In genomic region chr5:67377651-67378050, GRCh38 we compare ENCODE assay signal across 20 cellular contexts.
DNase-seq lines count a peak whose midpoint lies in the region; ATAC-seq and TF ChIP-seq lines count a peak whose summit lies in the region.
"Had no signal": no experiment of that assay in that cellular context is flagged by ENCODE, and none has a peak within 500 bp of the region (broad histone marks: within the 10 kb centered on the region; RNA-seq: fewer than 3 reads in every experiment).

No MANE protein-coding gene starts in this region.

- TF ChIP-seq EP300 in SK-N-SH (IDR thresholded peaks at IDR 0.05; ENCODE audit: borderline replicate concordance in 1 of 2, low read depth in 1 of 2, low read length in 1 of 2), result no peak

- H3K4me2 ChIP-seq in SK-N-SH, result no peak overlapping the region
- H3K4me2 ChIP-seq: KMS-11 had no signal

- no peak overlapping the region for H3K27ac Mint-ChIP-seq in T-helper 2 cell treated with Interferon-gamma antibody and Interleukin-4, amounts not matched to agents 5 μg/mL and 100 μg/mL, for 36 hours
- H3K27ac Mint-ChIP-seq: CD14-positive monocyte; T-helper 1 cell treated with Interleukin-12 subunit alpha and Interleukin-12 subunit beta and Interleukin-4 antibody, amounts not matched to agents 30 μg/mL and 1 μg/mL, for 36 hours had no signal

- intact Hi-C loops in left cardiac atrium (cut with DNase I), result no loop called here

- ATAC-seq in SK-N-SH treated with all-trans-retinoic acid at 6 μM for 48 hours (no peak), esophagus mucosa (peak; percentile 18), HG03442 (IDR thresholded peaks at IDR 0.05; ENCODE audit: unreplicated experiment) (no peak), left cardiac atrium (no peak)
- ATAC-seq: gastrocnemius medialis, Right ventricle myocardium inferior had no signal

- no peaks in the 10 kb centered on the region for H3K9me2 ChIP-seq in SK-N-SH

- no peaks in the 10 kb centered on the region for H3F3A ChIP-seq in SK-N-SH (replicated peaks; ENCODE audit: insufficient read depth)

- H3K4me1 Mint-ChIP-seq in T-helper 2 cell treated with Interferon-gamma antibody and Interleukin-4, amounts not matched to agents 5 μg/mL and 100 μg/mL, for 36 hours (ENCODE audit: low read depth), result peaks cover 2% of the 10 kb centered on the region
- H3K4me1 Mint-ChIP-seq: CD14-positive monocyte had no signal

- TF ChIP-seq RAD21 in SK-N-SH (IDR thresholded peaks at IDR 0.05; ENCODE audit: low read length), result no peak

- H3K4me3 Mint-ChIP-seq in T-helper 2 cell treated with Interferon-gamma antibody and Interleukin-4, amounts not matched to agents 5 μg/mL and 100 μg/mL, for 36 hours, result no peak overlapping the region
- H3K4me3 Mint-ChIP-seq: CD14-positive monocyte; T-helper 1 cell treated with Interleukin-12 subunit alpha and Interleukin-12 subunit beta and Interleukin-4 antibody, amounts not matched to agents 30 μg/mL and 1 μg/mL, for 36 hours had no signal

- no peaks in the 10 kb centered on the region for H3K36me3 ChIP-seq in SK-N-SH (replicated peaks in 1 of 2; ENCODE audit: control insufficient read depth in 1 of 2, insufficient read depth in 2 of 2, low read length in 1 of 2)
- H3K36me3 ChIP-seq: adrenal gland, gastrocnemius medialis, spleen had no signal

- H3K9me3 ChIP-seq in SK-N-SH, result no peaks in the 10 kb centered on the region
- H3K9me3 ChIP-seq: adrenal gland, gastrocnemius medialis, spleen had no signal

- H2AFZ ChIP-seq in SK-N-SH (ENCODE audit: low read depth), result no peak overlapping the region

- H3K27me3 ChIP-seq in SK-N-SH (ENCODE audit: insufficient read depth), result no peaks in the 10 kb centered on the region
- H3K27me3 ChIP-seq: adrenal gland, gastrocnemius medialis, spleen had no signal

- no peak for TF ChIP-seq CTCF in SK-N-SH (IDR thresholded peaks at IDR 0.05)

- no peaks in the 10 kb centered on the region for H3K79me2 ChIP-seq in SK-N-SH (ENCODE audit: insufficient read depth)

- CTCF ChIA-PET in SK-N-SH (lab: Yijun Ruan, JAX), result interaction anchor here (1.0 to 2.2 kb wide), 5 partner anchors 9 to 131 kb away, joined by 3 to 9 read pairs (median 4); no protein-coding TSS in a partner anchor

- no peak overlapping the region for H3K27ac ChIP-seq in SK-N-SH (ENCODE audit: low read depth in 2 of 2, low read length in 1 of 2)
- H3K27ac ChIP-seq: adrenal gland, gastrocnemius medialis, KMS-11, spleen, VCaP had no signal

- POLR2A ChIA-PET in SK-N-SH (lab: Yijun Ruan, JAX), result no interaction called here

- no peaks in the 10 kb centered on the region for H4K20me1 ChIP-seq in SK-N-SH (ENCODE audit: insufficient read depth)

- WGBS in SK-N-SH (ENCODE audit: low lambda C conversion rate), result 84% methylated on average over 5 of the region's 5 CpGs

- H3K9me3 Mint-ChIP-seq in T-helper 2 cell treated with Interferon-gamma antibody and Interleukin-4, amounts not matched to agents 5 μg/mL and 100 μg/mL, for 36 hours, result no peaks in the 10 kb centered on the region
- H3K9me3 Mint-ChIP-seq: T-helper 1 cell treated with Interleukin-12 subunit alpha and Interleukin-12 subunit beta and Interleukin-4 antibody, amounts not matched to agents 30 μg/mL and 1 μg/mL, for 36 hours had no signal

- peaks cover 3% of the 10 kb centered on the region for H3K27me3 Mint-ChIP-seq in T-helper 2 cell treated with Interferon-gamma antibody and Interleukin-4, amounts not matched to agents 5 μg/mL and 100 μg/mL, for 36 hours (ENCODE audit: low read depth)

- DNase-seq in SK-N-SH (no peak), NCI-H446 treated with DMSO at 0.1 percent for 48 hours (lab: John Stamatoyannopoulos, UW) (peak; percentile 31), HK-2 (ENCODE audit: unreplicated experiment) (no peak), left cardiac atrium (no peak)
- no peak for DNase-seq in T-helper 2 cell treated with Interferon-gamma antibody and Interleukin-4, amounts not matched to agents 5 μg/mL and 100 μg/mL, for 36 hours (ENCODE audit: low spot score)
- DNase-seq: activated CD4-positive, alpha-beta T cell treated with anti-CD3 and anti-CD28 coated beads, Interleukin-2, amount 50 U/mL, for 4 hours; activated gamma-delta T cell; adrenal gland; dermis blood vessel endothelial cell; gastrocnemius medialis; NCI-H226; spleen had no signal

- H3K36me3 Mint-ChIP-seq in T-helper 2 cell treated with Interferon-gamma antibody and Interleukin-4, amounts not matched to agents 5 μg/mL and 100 μg/mL, for 36 hours (ENCODE audit: low read depth), result no peaks in the 10 kb centered on the region
- H3K36me3 Mint-ChIP-seq: CD14-positive monocyte had no signal

- peaks cover 0 to 18% of the 10 kb centered on the region in 2 experiments; a peak in 3 of 4 replicates for H3K4me1 ChIP-seq in SK-N-SH (ENCODE audit: control insufficient read depth in 1 of 2, insufficient read depth in 2 of 2, low read depth in 1 of 2, low read length in 1 of 2)
- H3K4me1 ChIP-seq: adrenal gland, gastrocnemius medialis, spleen had no signal

- no peak overlapping the region for H3K9ac ChIP-seq in SK-N-SH
- H3K9ac ChIP-seq: KMS-11 had no signal

- no peak overlapping the region for H3K4me3 ChIP-seq in SK-N-SH (ENCODE audit: low read depth in 2 of 2, low read length in 1 of 2)
- H3K4me3 ChIP-seq: adrenal gland, gastrocnemius medialis, spleen had no signal

TF ChIP-seq in SK-N-SH, 30 proteins besides CTCF, POLR2A, EP300 and RAD21:
- TF ChIP-seq MXI1 (IDR thresholded peaks at IDR 0.05; ENCODE audit: low read depth, low read length) (peak; percentile 45; the same call in 1 of the 2 replicates), JUND (IDR thresholded peaks at IDR 0.05) (no peak), MAX (IDR thresholded peaks at IDR 0.05; ENCODE audit: low read depth) (no peak)

TF ChIP-seq in SK-N-SH treated with all-trans-retinoic acid at 6 μM for 48 hours, 23 proteins besides CTCF, POLR2A, EP300 and RAD21:
- TF ChIP-seq ZNF565 (CRISPR knock-in tag; conservative IDR thresholded peaks at IDR 0.05; ENCODE audit: low read depth), result no peak
- TF ChIP-seq ISL1 (CRISPR knock-in tag; IDR thresholded peaks at IDR 0.05), result no peak
- TF ChIP-seq RARB (CRISPR knock-in tag; IDR thresholded peaks at IDR 0.05), result no peak
